8 cellular contexts compared by ENCODE assay signal in the genomic region with DNA sequence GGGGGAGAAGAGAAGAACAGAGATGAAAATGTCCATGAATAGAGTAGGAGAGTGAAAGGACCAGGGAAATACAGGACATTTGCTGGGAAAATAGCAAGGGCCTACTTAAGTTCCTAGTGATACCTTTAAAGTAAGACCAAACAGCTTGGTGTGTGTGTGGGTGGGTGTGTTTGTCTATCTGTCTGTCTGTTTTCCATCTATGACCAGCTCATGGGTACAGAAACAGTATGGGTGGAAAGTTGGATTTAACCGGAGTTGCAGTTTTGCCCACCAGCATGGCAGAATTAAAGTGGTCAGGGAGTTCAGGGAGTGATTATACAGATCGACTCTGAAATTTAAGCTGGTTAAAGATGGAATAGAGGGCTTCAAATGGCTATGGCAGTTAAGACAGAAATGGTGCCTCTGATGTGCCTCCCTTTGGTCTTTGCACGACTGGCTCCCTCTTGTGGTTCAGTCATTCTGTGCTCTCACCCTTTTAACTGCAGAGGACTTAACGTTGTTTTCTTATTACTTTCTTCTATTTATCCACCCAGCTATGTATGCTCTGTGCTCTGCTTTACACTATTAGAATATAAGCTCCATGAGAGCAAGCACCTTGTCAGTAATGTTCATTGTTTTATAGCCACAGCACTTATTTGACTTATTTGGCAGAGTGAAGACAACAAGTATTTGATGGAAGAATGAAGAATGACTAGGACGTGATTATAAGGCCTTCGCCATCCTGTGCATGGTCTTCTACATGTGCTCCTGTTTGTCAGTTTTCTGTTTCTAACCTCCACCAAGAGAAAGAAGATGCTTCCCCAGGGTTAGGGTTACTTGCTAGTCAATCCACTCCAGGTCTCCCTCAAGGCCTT.
A peak's percentile ranks its signal among the peaks of the same experiment; 100 is the strongest.
DNase-seq lines count a peak whose midpoint lies in the region; ATAC-seq and TF ChIP-seq lines count a peak whose summit lies in the region.

No MANE protein-coding gene starts in this region.

- TF ChIP-seq CTCF in AG04449 (IDR thresholded peaks at IDR 0.05; ENCODE audit: insufficient read depth, low read length, missing control alignments), result peak; percentile 71
- peak in 55 of 56 donors; percentile 41 to 80 (median 65) for TF ChIP-seq CTCF in dorsolateral prefrontal cortex (IDR thresholded peaks at IDR 0.05 in 54 of 56, conservative IDR thresholded peaks at IDR 0.05 in 2 of 56; ENCODE audit: low read depth in 1 of 56, partially characterized antibody in 56 of 56)

- no peak overlapping the region for H3K4me3 ChIP-seq in AG04449 (ENCODE audit: low read depth, low read length)
- H3K4me3 ChIP-seq in dorsolateral prefrontal cortex, result no peak overlapping the region

- CTCF ChIA-PET in AG04449 (lab: Yijun Ruan, JAX), result interaction anchor here (0.7 to 4.5 kb wide), 8 partner anchors 11 to 612 kb away, joined by 3 to 27 read pairs (median 4); no protein-coding TSS in a partner anchor

- no peaks in the 10 kb centered on the region for H3K36me3 Mint-ChIP-seq in memory B cell
- no peaks in the 10 kb centered on the region for H3K36me3 Mint-ChIP-seq in stimulated activated naive B cell treated with anti-CD40 and anti-IgM and Interleukin-4, amounts not matched to agents 10 μg/mL and 1 μg/mL and 100 μg/mL, for 72 hours

- H3K4me1 Mint-ChIP-seq in memory B cell, result peaks cover 2% of the 10 kb centered on the region
- peaks cover 2 to 10% of the 10 kb centered on the region in 2 donors for H3K4me1 Mint-ChIP-seq in stimulated activated naive B cell treated with anti-CD40 and anti-IgM and Interleukin-4, amounts not matched to agents 10 μg/mL and 1 μg/mL and 100 μg/mL, for 72 hours

- H3K27ac ChIP-seq in dorsolateral prefrontal cortex, result no peak overlapping the region

- H3K27ac Mint-ChIP-seq in memory B cell, result no peak overlapping the region
- H3K27ac Mint-ChIP-seq in stimulated activated naive B cell treated with anti-CD40 and anti-IgM and Interleukin-4, amounts not matched to agents 10 μg/mL and 1 μg/mL and 100 μg/mL, for 72 hours, result no peak overlapping the region

- ATAC-seq in GM18511 (IDR thresholded peaks at IDR 0.05; ENCODE audit: unreplicated experiment) (peak; percentile 88), HG03139 (IDR thresholded peaks at IDR 0.05; ENCODE audit: unreplicated experiment) (peak; percentile 78), memory B cell (ENCODE audit: low read depth) (peak; percentile 99)
- peak; percentile 86 to 90 for ATAC-seq in stimulated activated naive B cell treated with anti-CD40 and anti-IgM and Interleukin-4, amounts not matched to agents 10 μg/mL and 1 μg/mL and 100 μg/mL, for 72 hours (replicated peaks)

- DNase-seq in AG04449 (ENCODE audit: low read depth, low spot score) (no peak), NCI-H446 treated with DMSO at 0.1 percent for 48 hours (lab: John Stamatoyannopoulos, UW) (peak; percentile 31), dorsolateral prefrontal cortex (peak in 3 of 10 donors; percentile 27 to 38 (median 29)), memory B cell (ENCODE audit: low spot score in 2 of 2) (peak; percentile 53 to 65)
- DNase-seq in activated CD4-positive, alpha-beta T cell treated with anti-CD3 and anti-CD28 coated beads for 48 hours, result peak; percentile 67
- DNase-seq in stimulated activated naive B cell treated with anti-CD40 and anti-IgM and Interleukin-4, amounts not matched to agents 10 μg/mL and 1 μg/mL and 100 μg/mL, for 72 hours, result peak; percentile 43

- intact Hi-C loops in dorsolateral prefrontal cortex (cut with DNase I), result no loop called here

- POLR2A ChIA-PET in AG04449 (lab: Yijun Ruan, JAX), result no interaction called here

- H3K27me3 ChIP-seq in dorsolateral prefrontal cortex, result no peaks in the 10 kb centered on the region

- H3K27me3 Mint-ChIP-seq in memory B cell, result peaks cover 4% of the 10 kb centered on the region
- H3K27me3 Mint-ChIP-seq in stimulated activated naive B cell treated with anti-CD40 and anti-IgM and Interleukin-4, amounts not matched to agents 10 μg/mL and 1 μg/mL and 100 μg/mL, for 72 hours, result peaks cover 3 to 6% of the 10 kb centered on the region in 2 donors

- no peak overlapping the region for H3K4me3 Mint-ChIP-seq in memory B cell
- no peak overlapping the region for H3K4me3 Mint-ChIP-seq in stimulated activated naive B cell treated with anti-CD40 and anti-IgM and Interleukin-4, amounts not matched to agents 10 μg/mL and 1 μg/mL and 100 μg/mL, for 72 hours

- H3K9me3 Mint-ChIP-seq in memory B cell, result no peaks in the 10 kb centered on the region
- H3K9me3 Mint-ChIP-seq in stimulated activated naive B cell treated with anti-CD40 and anti-IgM and Interleukin-4, amounts not matched to agents 10 μg/mL and 1 μg/mL and 100 μg/mL, for 72 hours, result no peaks in the 10 kb centered on the region
